Comparison of ENCODE assay signal across 13 cellular contexts in the genomic region with DNA sequence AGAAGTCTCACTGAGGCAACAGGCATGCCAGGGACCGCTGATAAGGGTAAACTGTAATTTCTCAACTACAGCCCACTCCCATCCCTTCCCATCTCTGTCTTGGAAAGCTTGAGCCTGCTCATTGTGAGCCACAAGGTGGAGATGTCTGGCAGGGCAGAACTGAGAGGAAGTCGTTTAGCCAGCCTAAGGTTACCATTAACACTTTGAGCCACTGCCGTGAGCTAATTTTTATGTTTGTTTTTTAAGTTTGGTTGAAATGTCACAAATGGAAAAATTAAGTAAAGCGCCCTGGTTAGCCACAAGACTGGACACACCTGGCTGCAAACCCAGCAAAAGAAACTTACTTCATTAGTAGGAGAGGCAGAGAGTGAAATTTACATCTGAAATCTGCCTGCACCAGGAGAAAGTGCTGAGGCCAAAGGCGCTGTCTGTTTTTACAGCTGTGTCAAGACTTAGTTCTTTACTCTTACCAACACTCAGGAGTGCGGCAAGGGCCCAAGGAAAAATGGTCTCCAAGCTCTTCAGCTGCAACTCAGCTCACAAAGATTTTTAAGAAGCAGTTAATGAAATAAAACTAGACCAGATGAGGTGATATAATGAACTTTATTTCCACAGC. TPM values are rescaled to one million over a fixed set of nuclear protein-coding genes. Genes with fewer than 3 reads are reported as not detected.
A peak's percentile ranks its signal among the peaks of the same experiment; 100 is the strongest.
DNase-seq lines count a peak whose midpoint lies in the region; ATAC-seq, FAIRE-seq and TF ChIP-seq lines count a peak whose summit lies in the region.
"Had no signal": no experiment of that assay in that cellular context is flagged by ENCODE, and none has a peak within 500 bp of the region (broad histone marks: within the 10 kb centered on the region; RNA-seq: fewer than 3 reads in every experiment).

No MANE protein-coding gene starts in this region.

- H3K79me2 ChIP-seq in astrocyte (ENCODE audit: insufficient read depth, low read length) = no peaks in the 10 kb centered on the region

- no peak overlapping the region for H2AFZ ChIP-seq in astrocyte (ENCODE audit: low read depth, low read length)

- DNase-seq in HFFc6 (no peak), astrocyte (ENCODE audit: low read depth) (peak; percentile 54), kidney epithelial cell (ENCODE audit: low read depth) (no peak), NOMO-1 (lab: John Stamatoyannopoulos, UW; ENCODE audit: unreplicated experiment in 2 of 2) (no peak), NCI-H1048 (lab: John Stamatoyannopoulos, UW) (no peak), DMS114 treated with DMSO at 0.1 percent for 48 hours (lab: John Stamatoyannopoulos, UW; ENCODE audit: unreplicated experiment) (no peak), lower lobe of right lung (no peak)
- DNase-seq: activated CD4-positive, alpha-beta T cell treated with anti-CD3 and anti-CD28 coated beads for 4 hours; activated naive CD8-positive, alpha-beta T cell treated with anti-CD3 and anti-CD28 coated beads for 36 hours; DND-41; stimulated activated CD4-positive, alpha-beta T cell treated with anti-CD3 and anti-CD28 coated beads, Interleukin-4, amount 100 ng/mL, for 4 hours had no signal

- H3K4me3 ChIP-seq in astrocyte (ENCODE audit: insufficient read depth, low read depth, low read length) = no peak overlapping the region
- no peak overlapping the region for H3K4me3 ChIP-seq in kidney epithelial cell (ENCODE audit: low read depth, low read length)
- H3K4me3 ChIP-seq in lower lobe of right lung = no peak overlapping the region

- H3K27ac Mint-ChIP-seq in HFFc6 (no peak overlapping the region), astrocyte (ENCODE audit: unreplicated experiment) (peak overlapping the region; percentile 60)
- H3K27ac Mint-ChIP-seq: activated naive CD8-positive, alpha-beta T cell treated with anti-CD3 and anti-CD28 coated beads for 36 hours had no signal

- H3K4me1 ChIP-seq in astrocyte (ENCODE audit: insufficient read depth, low read length) (peaks cover 46% of the 10 kb centered on the region), lower lobe of right lung (peaks cover 7% of the 10 kb centered on the region)

- H3K9me3 ChIP-seq in astrocyte (ENCODE audit: insufficient read depth, low read depth, low read length) (no peaks in the 10 kb centered on the region), lower lobe of right lung (no peaks in the 10 kb centered on the region)

- H3K9ac ChIP-seq in astrocyte (ENCODE audit: low read length) = peak overlapping the region; percentile 9

- no peak overlapping the region for H3K4me3 Mint-ChIP-seq in HFFc6
- H3K4me3 Mint-ChIP-seq in astrocyte (ENCODE audit: unreplicated experiment) = no peak overlapping the region
- H3K4me3 Mint-ChIP-seq: activated naive CD8-positive, alpha-beta T cell treated with anti-CD3 and anti-CD28 coated beads for 36 hours had no signal

- FAIRE-seq in astrocyte (lab: Jason Lieb, UNC) = no peak

- H3K27ac ChIP-seq in C4-2B (no peak overlapping the region), astrocyte (ENCODE audit: low read depth, low read length) (peak overlapping the region; percentile 15), lower lobe of right lung (no peak overlapping the region)

- H3K4me2 ChIP-seq in astrocyte (ENCODE audit: low read length) = no peak overlapping the region

- peaks cover 50% of the 10 kb centered on the region for H3K36me3 Mint-ChIP-seq in HFFc6 (ENCODE audit: low read depth)
- peaks cover 28% of the 10 kb centered on the region for H3K36me3 Mint-ChIP-seq in astrocyte (ENCODE audit: low read depth, unreplicated experiment)

- H3K36me3 ChIP-seq in astrocyte (ENCODE audit: insufficient read depth, low read length) = peaks cover 3% of the 10 kb centered on the region
- no peaks in the 10 kb centered on the region for H3K36me3 ChIP-seq in kidney epithelial cell (ENCODE audit: control insufficient read depth, insufficient read depth, low read length)
- H3K36me3 ChIP-seq in lower lobe of right lung = peaks cover 53% of the 10 kb centered on the region

- H4K20me1 ChIP-seq in astrocyte (ENCODE audit: insufficient read depth, low read length) = no peaks in the 10 kb centered on the region

- H3K9me3 Mint-ChIP-seq in HFFc6 (peaks cover 8% of the 10 kb centered on the region), astrocyte (ENCODE audit: unreplicated experiment) (no peaks in the 10 kb centered on the region)
- H3K9me3 Mint-ChIP-seq: activated naive CD8-positive, alpha-beta T cell treated with anti-CD3 and anti-CD28 coated beads for 36 hours had no signal

- H3K27me3 Mint-ChIP-seq in HFFc6 (ENCODE audit: insufficient read depth) (no peaks in the 10 kb centered on the region; the same call in 1 of the 2 replicates), astrocyte (ENCODE audit: low read depth, unreplicated experiment) (no peaks in the 10 kb centered on the region)
- H3K27me3 Mint-ChIP-seq: activated naive CD8-positive, alpha-beta T cell treated with anti-CD3 and anti-CD28 coated beads for 36 hours had no signal

- ATAC-seq in lower lobe of right lung = no peak

- H3K4me1 Mint-ChIP-seq in HFFc6 (ENCODE audit: low read depth) = peaks cover 67% of the 10 kb centered on the region
- H3K4me1 Mint-ChIP-seq in astrocyte (ENCODE audit: low read depth, unreplicated experiment) = peaks cover 65% of the 10 kb centered on the region
- H3K4me1 Mint-ChIP-seq: activated naive CD8-positive, alpha-beta T cell treated with anti-CD3 and anti-CD28 coated beads for 36 hours had no signal

- intact Hi-C loops in lower lobe of right lung (cut with DNase I) = no loop called here

- TF ChIP-seq CTCF in C4-2B (conservative IDR thresholded peaks at IDR 0.05) (peak; percentile 41), HFFc6 (IDR thresholded peaks at IDR 0.05) (peak; percentile 38; the same call in 1 of the 2 replicates), astrocyte (IDR thresholded peaks at IDR 0.05; ENCODE audit: insufficient read depth, low read depth, low read length) (no peak), kidney epithelial cell (IDR thresholded peaks at IDR 0.05; ENCODE audit: insufficient read depth, low read length, poor library complexity, severe bottlenecking) (peak; percentile 57), lower lobe of right lung (IDR thresholded peaks at IDR 0.05) (no peak)

- no peaks in the 10 kb centered on the region for H3K27me3 ChIP-seq in astrocyte (ENCODE audit: insufficient read depth, low read length)
- H3K27me3 ChIP-seq in kidney epithelial cell (ENCODE audit: control insufficient read depth, insufficient read depth, low read length) = no peaks in the 10 kb centered on the region
- no peaks in the 10 kb centered on the region for H3K27me3 ChIP-seq in lower lobe of right lung (ENCODE audit: low read depth)

RNA-seq across cellular contexts. Expression of gene FAM83C, which starts 50.0 kb away (rescaled TPM):
- not detected for total RNA-seq in HFFc6 (2021; fragmentation: NEBNext Ultra II Directional; extraction: Animal tissue kit (Norgen Biotek cat#: 25700))
- total RNA-seq in astrocyte (not detected in 2 replicates), kidney epithelial cell (not detected in 2 replicates), lower lobe of right lung (not detected)
- total RNA-seq: activated naive CD8-positive, alpha-beta T cell treated with anti-CD3 and anti-CD28 coated beads for 36 hours; RPMI7951 had no signal

RNA-seq across cellular contexts. Expression of gene EIF6, which starts 57.7 kb away (rescaled TPM):
- total RNA-seq in HFFc6 (2021; fragmentation: NEBNext Ultra II Directional; extraction: Animal tissue kit (Norgen Biotek cat#: 25700)) = 100 to 1,000 TPM; 176 to 194 (median 185) TPM
- total RNA-seq in astrocyte (232 and 271 TPM in 2 replicates), kidney epithelial cell (284 and 332 TPM in 2 replicates), lower lobe of right lung (72.6 TPM)

Comparison
In these comparisons a context has a peak if more than half of its experiments do, and no peak if none do; other contexts are left out.
1. CTCF ChIP-seq: peak in C4-2B (single experiment), HFFc6 (single experiment) and kidney epithelial cell (single experiment); none in astrocyte (single experiment) and lower lobe of right lung (single experiment).